In the genomic region with DNA sequence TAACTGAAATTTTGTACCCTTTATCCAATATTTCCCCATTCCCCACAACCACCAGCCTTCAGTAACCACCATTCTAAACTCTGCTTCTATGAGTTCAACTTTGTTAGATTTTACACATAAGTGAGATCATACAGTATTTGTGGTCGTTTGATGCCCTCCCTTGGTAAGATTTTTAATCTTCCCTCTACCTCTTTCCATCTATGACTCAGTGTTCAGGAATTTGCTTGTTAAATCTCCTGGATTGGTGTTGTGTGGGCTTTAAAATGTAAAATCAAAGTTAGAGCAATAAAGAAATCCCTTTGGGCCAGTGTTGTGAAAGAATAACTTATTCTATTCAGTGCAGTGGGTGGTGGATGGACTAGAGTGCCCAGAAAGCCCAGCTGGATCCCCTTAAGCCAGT, we compare ENCODE assay signal across 13 cellular contexts. TPM values are rescaled to one million over a fixed set of nuclear protein-coding genes. Genes with fewer than 3 reads are reported as not detected.
DNase-seq lines count a peak whose midpoint lies in the region; ATAC-seq, FAIRE-seq and TF ChIP-seq lines count a peak whose summit lies in the region.
"Had no signal": no experiment of that assay in that cellular context is flagged by ENCODE, and none has a peak within 500 bp of the region (broad histone marks: within the 10 kb centered on the region; RNA-seq: fewer than 3 reads in every experiment).

No MANE protein-coding gene starts in this region.

- no peaks in the 10 kb centered on the region for H3K79me2 ChIP-seq in MM.1S (ENCODE audit: low read length)

- TF ChIP-seq CTCF in A549 (IDR thresholded peaks at IDR 0.05): peak; percentile 36; the same call in 2 of the 3 replicates
- no peak for TF ChIP-seq CTCF in HFF-Myc (IDR thresholded peaks at IDR 0.05; ENCODE audit: low read depth, low read length, missing control alignments)
- TF ChIP-seq CTCF in VCaP (conservative IDR thresholded peaks at IDR 0.05): 0 out of 2 replicates have a peak, but pooled peaks have one; percentile 11
- TF ChIP-seq CTCF in fibroblast of villous mesenchyme (IDR thresholded peaks at IDR 0.05; ENCODE audit: insufficient read depth, low read depth, low read length): no peak
- no peak for TF ChIP-seq CTCF in MM.1S (IDR thresholded peaks at IDR 0.05; ENCODE audit: low read length)
- TF ChIP-seq CTCF in GM13976 (IDR thresholded peaks at IDR 0.05; ENCODE audit: borderline replicate concordance, control extremely low read depth, extremely low read depth, insufficient read depth, missing control alignments): no peak

- H4K20me1 ChIP-seq in MM.1S (ENCODE audit: insufficient read depth, low read length): no peaks in the 10 kb centered on the region

- no peak overlapping the region for H3K9ac ChIP-seq in MM.1S (ENCODE audit: low read length)

- WGBS in A549 (ENCODE audit: missing lambda C conversion rate): 4% methylated on average over 1 of the region's 1 CpG

- POLR2A ChIA-PET in A549 (lab: Yijun Ruan, JAX): no interaction called here

- peak in 1 of 2 experiments; percentile 37 for DNase-seq in A549 (ENCODE audit: low read depth in 1 of 2, low spot score in 1 of 2)
- peak; percentile 36 for DNase-seq in HFF-Myc (ENCODE audit: extremely low read depth, low read depth)
- DNase-seq in fibroblast of villous mesenchyme (ENCODE audit: low read depth): peak; percentile 60
- DNase-seq in MM.1S: no peak
- DNase-seq in DMS114 treated with DMSO at 0.1 percent for 48 hours (lab: John Stamatoyannopoulos, UW; ENCODE audit: unreplicated experiment): no peak
- DNase-seq in GM13976 (ENCODE audit: low spot score): no peak
- DNase-seq: activated CD4-positive, alpha-beta T cell treated with anti-CD3 and anti-CD28 coated beads, Interleukin-2, amount 50 U/mL, for 1 hour; AML-193; NCI-H1930; SIG-M5 had no signal

- no peak for TF ChIP-seq POLR2A in A549 (IDR thresholded peaks at IDR 0.05; ENCODE audit: low read length)

- no peaks in the 10 kb centered on the region for H3K9me2 ChIP-seq in MM.1S (replicated peaks; ENCODE audit: insufficient read depth, low read length)

- peak; percentile 80 for FAIRE-seq in A549 (lab: Jason Lieb, UNC)
- FAIRE-seq: endometrium had no signal

- H3K9me3 ChIP-seq in A549: no peaks in the 10 kb centered on the region
- no peaks in the 10 kb centered on the region for H3K9me3 ChIP-seq in MM.1S (replicated peaks; ENCODE audit: insufficient read depth, low read length)

- in situ Hi-C loops in GM13976 (cut with MboI; ENCODE audit: low sequenced_read_pairs, unreplicated experiment): no loop called here

- peaks cover 5% of the 10 kb centered on the region; the same call in 1 of the 3 replicates for H3K4me1 ChIP-seq in A549
- H3K4me1 ChIP-seq in MM.1S (ENCODE audit: low read length): no peaks in the 10 kb centered on the region

- H3K36me3 ChIP-seq in MM.1S (replicated peaks; ENCODE audit: insufficient read depth, low read length): no peaks in the 10 kb centered on the region

- CTCF ChIA-PET in A549 (lab: Yijun Ruan, JAX): no interaction called here

- no peaks in the 10 kb centered on the region for H3K27me3 ChIP-seq in MM.1S (replicated peaks; ENCODE audit: insufficient read depth, low read length)

- H2AFZ ChIP-seq in MM.1S (ENCODE audit: low read length): no peak overlapping the region

- peak; percentile 47 to 54; a peak in 4 of 6 replicates for ATAC-seq in A549
- ATAC-seq in GM21825 (IDR thresholded peaks at IDR 0.05; ENCODE audit: unreplicated experiment): no peak

- H3F3A ChIP-seq in MM.1S (ENCODE audit: insufficient read depth, low read length): no peaks in the 10 kb centered on the region

- no peak overlapping the region for H3K4me3 ChIP-seq in A549
- H3K4me3 ChIP-seq in HFF-Myc (replicated peaks; ENCODE audit: low read depth, low read length): no peak overlapping the region
- H3K4me3 ChIP-seq in fibroblast of villous mesenchyme (ENCODE audit: low read depth, low read length): no peak overlapping the region
- H3K4me3 ChIP-seq in MM.1S (ENCODE audit: low read length): no peak overlapping the region

- no peak overlapping the region for H3K4me2 ChIP-seq in A549
- H3K4me2 ChIP-seq in MM.1S (ENCODE audit: low read depth, low read length): no peak overlapping the region

- TF ChIP-seq EP300 in A549 (IDR thresholded peaks at IDR 0.05): no peak

- peak; percentile 56 to 58 for TF ChIP-seq RAD21 in A549 (conservative IDR thresholded peaks at IDR 0.05 in 1 of 2, IDR thresholded peaks at IDR 0.05 in 1 of 2)

- H3K27ac ChIP-seq in A549: no peak overlapping the region
- no peak overlapping the region for H3K27ac ChIP-seq in VCaP
- no peak overlapping the region for H3K27ac ChIP-seq in MM.1S (ENCODE audit: low read length)

TF ChIP-seq in A549, 52 proteins besides CTCF, POLR2A, EP300 and RAD21:
- peak; percentile 49; the same call in 1 of the 3 replicates for TF ChIP-seq SMC3 (IDR thresholded peaks at IDR 0.05)
- TF ChIP-seq, protein P1, sequence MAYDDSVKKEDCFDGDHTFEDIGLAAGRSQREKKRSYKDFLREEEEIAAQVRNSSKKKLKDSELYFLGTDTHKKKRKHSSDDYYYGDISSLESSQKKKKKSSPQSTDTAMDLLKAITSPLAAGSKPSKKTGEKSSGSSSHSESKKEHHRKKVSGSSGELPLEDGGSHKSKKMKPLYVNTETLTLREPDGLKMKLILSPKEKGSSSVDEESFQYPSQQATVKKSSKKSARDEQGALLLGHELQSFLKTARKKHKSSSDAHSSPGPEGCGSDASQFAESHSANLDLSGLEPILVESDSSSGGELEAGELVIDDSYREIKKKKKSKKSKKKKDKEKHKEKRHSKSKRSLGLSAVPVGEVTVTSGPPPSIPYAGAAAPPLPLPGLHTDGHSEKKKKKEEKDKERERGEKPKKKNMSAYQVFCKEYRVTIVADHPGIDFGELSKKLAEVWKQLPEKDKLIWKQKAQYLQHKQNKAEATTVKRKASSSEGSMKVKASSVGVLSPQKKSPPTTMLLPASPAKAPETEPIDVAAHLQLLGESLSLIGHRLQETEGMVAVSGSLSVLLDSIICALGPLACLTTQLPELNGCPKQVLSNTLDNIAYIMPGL (CRISPR knock-in tag; IDR thresholded peaks at IDR 0.05; ENCODE audit: borderline replicate concordance): no peak
- TF ChIP-seq FOSL2 (IDR thresholded peaks at IDR 0.05): no peak
- TF ChIP-seq FOSL2 (CRISPR knock-in tag; IDR thresholded peaks at IDR 0.05): peak; percentile 67
- TF ChIP-seq E2F6 (IDR thresholded peaks at IDR 0.05; ENCODE audit: borderline replicate concordance, low read depth): no peak

RNA-seq across cellular contexts. Expression of gene SLC16A2, which starts 37.4 kb away (rescaled TPM):
- polyA plus RNA-seq in A549 (2011; rRNA removed) (9.7 and 11.7 TPM in 2 replicates), A549 (2017; fragmentation: RNase III; extraction: RNeasy Plus Mini Kit Qiagen cat#74134 plus additional on column Dnase treatment) (17.9 to 22.3 TPM (median 19.2 TPM) in 3 replicates)
- polyA plus RNA-seq in A549 (2012; cell fraction: cytosol; rRNA removed): 5.5 and 9.1 TPM in 2 replicates
- polyA plus RNA-seq in A549 (2012; cell fraction: nucleus; rRNA removed): 10.4 and 11.8 TPM in 2 replicates
- polyA minus RNA-seq in A549 (2011; rRNA and poly(A)+ RNA removed): 9.9 and 10.6 TPM in 2 replicates
- total RNA-seq in fibroblast of villous mesenchyme: 10.6 and 10.8 TPM in 2 replicates

Comparison
In these comparisons a context has a peak if more than half of its experiments do, and no peak if none do; other contexts are left out.
1. DNase-seq: peak in HFF-Myc (single experiment) and fibroblast of villous mesenchyme (single experiment); none in MM.1S (single experiment), DMS114 treated with DMSO at 0.1 percent for 48 hours (single experiment) and GM13976 (single experiment).
2. CTCF ChIP-seq: peak in A549 (single experiment) and VCaP (single experiment); none in HFF-Myc (single experiment), fibroblast of villous mesenchyme (single experiment), MM.1S (single experiment) and GM13976 (single experiment).